In the genomic region with DNA sequence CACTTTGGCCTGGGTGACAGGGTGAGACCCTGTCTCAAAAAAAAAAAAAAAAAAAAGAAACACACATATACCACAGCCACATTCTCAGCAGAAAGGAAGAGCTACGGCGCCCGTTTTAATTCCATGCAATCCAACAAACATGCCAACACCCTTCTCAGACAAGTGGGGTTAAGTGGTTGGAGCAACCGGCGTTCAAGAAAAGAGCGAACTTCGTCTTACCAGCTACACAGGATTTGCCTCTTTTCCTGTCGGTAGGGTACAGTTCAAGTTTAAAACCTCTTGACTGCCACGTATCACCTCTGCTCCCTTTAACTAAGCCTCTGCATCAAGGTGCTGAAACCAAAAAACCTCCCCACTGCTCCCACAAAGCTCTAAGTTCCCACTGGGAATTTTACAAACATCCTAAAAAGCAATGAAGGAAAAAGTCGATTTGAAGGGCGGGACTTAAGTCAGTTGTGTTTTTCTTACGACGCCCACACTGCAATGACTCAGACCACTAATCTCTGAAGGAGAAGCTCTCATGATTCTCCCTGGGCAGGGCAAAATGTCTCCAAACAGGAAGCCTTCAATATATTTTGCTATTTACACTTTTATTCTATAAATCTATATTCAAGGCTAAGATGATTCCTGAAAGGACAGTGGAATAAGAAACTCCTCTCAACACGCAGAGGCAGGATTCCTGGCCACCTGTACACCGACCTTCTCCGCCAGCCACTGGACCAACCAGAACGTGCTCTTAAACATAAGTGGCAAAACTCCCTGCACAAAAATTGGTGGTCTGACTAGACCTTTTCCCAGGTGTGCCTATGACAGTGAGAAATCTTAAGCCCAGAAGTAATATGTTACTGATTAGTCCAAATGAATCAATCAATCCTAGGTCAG, we compare ENCODE assay signal across 10 cellular contexts. TPM values are rescaled to one million over a fixed set of nuclear protein-coding genes. Genes with fewer than 3 reads are reported as not detected.
DNase-seq lines count a peak whose midpoint lies in the region; ATAC-seq and TF ChIP-seq lines count a peak whose summit lies in the region.
"Had no signal": no experiment of that assay in that cellular context is flagged by ENCODE, and none has a peak within 500 bp of the region (broad histone marks: within the 10 kb centered on the region; RNA-seq: fewer than 3 reads in every experiment).

No MANE protein-coding gene starts in this region.

- H3K9me3 Mint-ChIP-seq in natural killer cell treated with Interleukin-12 subunit alpha and Interleukin-12 subunit beta and Interleukin-15 and Interleukin-18, amount 100 ng/mL, for 72 hours = no peaks in the 10 kb centered on the region
- H3K9me3 Mint-ChIP-seq: natural killer cell had no signal

- POLR2A ChIA-PET in PC-9 (lab: Charles Lee; ENCODE audit: unreplicated experiment) = interaction anchor here (0.6 to 0.8 kb wide), 2 partner anchors 17 to 26 kb away, joined by 4 to 5 read pairs; partner anchors contain the start of gene EVPL

- peaks cover 5 to 11% of the 10 kb centered on the region in 2 donors for H3K4me1 Mint-ChIP-seq in natural killer cell treated with Interleukin-12 subunit alpha and Interleukin-12 subunit beta and Interleukin-15 and Interleukin-18, amount 100 ng/mL, for 72 hours (ENCODE audit: low read depth in 2 of 2)

- intact Hi-C loops in PC-9 (cut with micrococcal nuclease; ENCODE audit: unreplicated experiment) = loop anchor here (1.0 kb wide), 3 partner anchors 26 to 148 kb away; partner anchors contain the start of gene EVPL

- peaks cover 27% of the 10 kb centered on the region for H3K79me2 ChIP-seq in PC-9 (ENCODE audit: low read depth)
- H3K79me2 ChIP-seq in osteoblast (ENCODE audit: insufficient read depth, low read length) = peaks cover 32% of the 10 kb centered on the region

- H3K4me2 ChIP-seq in PC-9 (peak overlapping the region; percentile 60), osteoblast (ENCODE audit: insufficient read depth, low read length) (peak overlapping the region; percentile 43)

- H3K27ac ChIP-seq in PC-9 (peak overlapping the region; percentile 94), osteoblast (ENCODE audit: low read depth, low read length) (peak overlapping the region; percentile 61)

- CTCF ChIA-PET in PC-9 (lab: Charles Lee) = interaction anchor here (0.5 to 1.3 kb wide), 5 partner anchors 39 to 270 kb away, joined by 3 to 16 read pairs (median 12); partner anchors contain the start of gene EXOC7

- H2AFZ ChIP-seq in PC-9 (no peak overlapping the region), osteoblast (ENCODE audit: low read length) (no peak overlapping the region)

- H3K9me3 ChIP-seq in PC-9 (ENCODE audit: insufficient read depth, low read depth) = peaks cover 4% of the 10 kb centered on the region; the same call in 1 of the 2 replicates
- peaks cover 3% of the 10 kb centered on the region for H3K9me3 ChIP-seq in osteoblast (ENCODE audit: low read depth, low read length)

- ATAC-seq in GM19463 (IDR thresholded peaks at IDR 0.05; ENCODE audit: unreplicated experiment) (no peak), GM18511 (IDR thresholded peaks at IDR 0.05; ENCODE audit: unreplicated experiment) (no peak)
- no peak for ATAC-seq in natural killer cell treated with Interleukin-12 subunit alpha and Interleukin-12 subunit beta and Interleukin-15 and Interleukin-18, amount 100 ng/mL, for 72 hours
- ATAC-seq: natural killer cell had no signal

- TF ChIP-seq CTCF in PC-9 (conservative IDR thresholded peaks at IDR 0.05) (no peak), osteoblast (IDR thresholded peaks at IDR 0.05; ENCODE audit: extremely low read depth, low read depth, low read length) (no peak)

- H3K27ac Mint-ChIP-seq in natural killer cell treated with Interleukin-12 subunit alpha and Interleukin-12 subunit beta and Interleukin-15 and Interleukin-18, amount 100 ng/mL, for 72 hours = no peak overlapping the region
- H3K27ac Mint-ChIP-seq: natural killer cell had no signal

- no peaks in the 10 kb centered on the region for H4K20me1 ChIP-seq in PC-9 (ENCODE audit: insufficient read depth)
- peaks cover 28% of the 10 kb centered on the region for H4K20me1 ChIP-seq in osteoblast (ENCODE audit: insufficient read depth, low read length)

- BruUV-seq in PC-9 (replicated peaks; lab: Mats Ljungman, UMichigan) = TSS peak; percentile 55

- H3F3A ChIP-seq in PC-9 (ENCODE audit: insufficient read depth, low read depth) = peaks cover 55% of the 10 kb centered on the region

- DNase-seq in COLO829 (ENCODE audit: low spot score) (peak; percentile 82), PC-9 (peak; percentile 56 to 79), dedifferentiated amniotic fluid mesenchymal stem cell (ENCODE audit: extremely low spot score) (peak; percentile 64), osteoblast (ENCODE audit: insufficient read length, low spot score, missing footprints) (peak; percentile 93), amygdala (lab: John Stamatoyannopoulos, UW) (no peak)
- DNase-seq in natural killer cell treated with Interleukin-12 subunit alpha and Interleukin-12 subunit beta and Interleukin-15 and Interleukin-18, amount 100 ng/mL, for 72 hours (ENCODE audit: low spot score) = no peak
- DNase-seq: DMS79 treated with DMSO at 0.1 percent for 48 hours, natural killer cell had no signal

- peaks cover 34% of the 10 kb centered on the region for H3K36me3 Mint-ChIP-seq in natural killer cell treated with Interleukin-12 subunit alpha and Interleukin-12 subunit beta and Interleukin-15 and Interleukin-18, amount 100 ng/mL, for 72 hours

- H3K27me3 ChIP-seq in PC-9 (ENCODE audit: insufficient read depth, low read depth) = no peaks in the 10 kb centered on the region
- H3K27me3 ChIP-seq in osteoblast (ENCODE audit: insufficient read depth, low read length) = no peaks in the 10 kb centered on the region

- H3K27me3 Mint-ChIP-seq in natural killer cell treated with Interleukin-12 subunit alpha and Interleukin-12 subunit beta and Interleukin-15 and Interleukin-18, amount 100 ng/mL, for 72 hours = no peaks in the 10 kb centered on the region

- H3K36me3 ChIP-seq in PC-9 (ENCODE audit: low read depth) (peaks cover 21% of the 10 kb centered on the region), osteoblast (ENCODE audit: insufficient read depth, low read length) (peaks cover 70% of the 10 kb centered on the region)

- H3K4me3 Mint-ChIP-seq in natural killer cell treated with Interleukin-12 subunit alpha and Interleukin-12 subunit beta and Interleukin-15 and Interleukin-18, amount 100 ng/mL, for 72 hours = no peak overlapping the region
- H3K4me3 Mint-ChIP-seq: natural killer cell had no signal

- H3K4me3 ChIP-seq in PC-9 = peak overlapping the region; percentile 22; the same call in 1 of the 2 replicates
- no peak overlapping the region for H3K4me3 ChIP-seq in osteoblast (ENCODE audit: insufficient read depth, low read length)

- no peaks in the 10 kb centered on the region for H3K9me2 ChIP-seq in PC-9 (ENCODE audit: insufficient read depth)

- H3K4me1 ChIP-seq in PC-9 (replicated peaks; ENCODE audit: insufficient read depth) = peaks cover 60% of the 10 kb centered on the region
- H3K4me1 ChIP-seq in osteoblast (ENCODE audit: insufficient read depth, low read length) = peaks cover 12% of the 10 kb centered on the region

RNA-seq across cellular contexts. Expression of gene SRP68, which starts 18.8 kb away (rescaled TPM):
- total RNA-seq in PC-9 (2021) = 69.7 and 91.7 TPM in 2 replicates
- total RNA-seq in osteoblast = 22.7 and 25.3 TPM in 2 replicates
- 10 to 100 TPM; 96.2 to 98.4 TPM for total RNA-seq in natural killer cell treated with Interleukin-12 subunit alpha and Interleukin-12 subunit beta and Interleukin-15 and Interleukin-18, amount 100 ng/mL, for 72 hours

RNA-seq across cellular contexts. Expression of gene GALR2, which starts 21.1 kb away (rescaled TPM):
- 2.8 and 3.0 TPM in 2 replicates for total RNA-seq in PC-9 (2021)
- total RNA-seq in osteoblast = 0.29 TPM in 1 of 2 replicates, not detected in the other
- under 1 TPM; 0.21 to 0.75 TPM for total RNA-seq in natural killer cell treated with Interleukin-12 subunit alpha and Interleukin-12 subunit beta and Interleukin-15 and Interleukin-18, amount 100 ng/mL, for 72 hours

RNA-seq across cellular contexts. Expression of gene ZACN, which starts 25.5 kb away (rescaled TPM):
- total RNA-seq in PC-9 (2021) (not detected in 2 replicates), osteoblast (not detected in 2 replicates)
- total RNA-seq in natural killer cell treated with Interleukin-12 subunit alpha and Interleukin-12 subunit beta and Interleukin-15 and Interleukin-18, amount 100 ng/mL, for 72 hours = 1 to 10 TPM in 1 of 2 donors, under 1 TPM in 1; 0.52 to 1.4 TPM

RNA-seq across cellular contexts. Expression of gene EVPL, which starts 26.4 kb away (rescaled TPM):
- 60.8 and 77.8 TPM in 2 replicates for total RNA-seq in PC-9 (2021)
- total RNA-seq in osteoblast = not detected in 2 replicates
- under 1 TPM; 0.05 to 0.64 TPM for total RNA-seq in natural killer cell treated with Interleukin-12 subunit alpha and Interleukin-12 subunit beta and Interleukin-15 and Interleukin-18, amount 100 ng/mL, for 72 hours

RNA-seq across cellular contexts. Expression of gene EXOC7, which starts 50.1 kb away (rescaled TPM):
- total RNA-seq in PC-9 (2021) = 118 and 131 TPM in 2 replicates
- 102 TPM in 2 replicates for total RNA-seq in osteoblast
- total RNA-seq in natural killer cell treated with Interleukin-12 subunit alpha and Interleukin-12 subunit beta and Interleukin-15 and Interleukin-18, amount 100 ng/mL, for 72 hours = 100 to 1,000 TPM; 134 to 163 TPM

Comparison
In these comparisons a context has a peak if more than half of its experiments do, and no peak if none do; other contexts are left out.
1. DNase-seq: peak in COLO829 (single experiment), PC-9 (2 of 2), dedifferentiated amniotic fluid mesenchymal stem cell (single experiment) and osteoblast (single experiment); none in natural killer cell treated with Interleukin-12 subunit alpha and Interleukin-12 subunit beta and Interleukin-15 and Interleukin-18, amount 100 ng/mL, for 72 hours (single experiment) and amygdala (0 of 56).